ENCODE assay signal across 14 cellular contexts in genomic region chr1:196951711-196952394, GRCh38. TPM values are rescaled to one million over a fixed set of nuclear protein-coding genes. Genes with fewer than 3 reads are reported as not detected.
DNase-seq lines count a peak whose midpoint lies in the region; ATAC-seq and TF ChIP-seq lines count a peak whose summit lies in the region.
"Had no signal": no experiment of that assay in that cellular context is flagged by ENCODE, and none has a peak within 500 bp of the region (broad histone marks: within the 10 kb centered on the region; RNA-seq: fewer than 3 reads in every experiment).

No MANE protein-coding gene starts in this region.

- H3K27me3 ChIP-seq in esophagus squamous epithelium, result no peaks in the 10 kb centered on the region
- H3K27me3 ChIP-seq: BLaER1, colonic mucosa, heart left ventricle, SJSA1 had no signal

- 46 to 53% methylated on average over 2 of the region's 2 CpGs for WGBS in esophagus squamous epithelium, 2 donors

- no peak for TF ChIP-seq POLR2A in esophagus squamous epithelium (IDR thresholded peaks at IDR 0.05)

- H3K9me3 ChIP-seq in esophagus squamous epithelium, result no peaks in the 10 kb centered on the region
- H3K9me3 ChIP-seq: BLaER1, colonic mucosa, SJSA1 had no signal

- peak; percentile 77 for ATAC-seq in GM21367 (IDR thresholded peaks at IDR 0.05; ENCODE audit: unreplicated experiment)
- ATAC-seq in HG02970 (IDR thresholded peaks at IDR 0.05; ENCODE audit: low FRiP score, unreplicated experiment), result peak; percentile 73
- ATAC-seq: activated naive CD4-positive, alpha-beta T cell treated with anti-CD3 and anti-CD28 coated beads, Interleukin-2, amount 50 U/mL, for 72 hours; heart left ventricle had no signal

- H3K36me3 ChIP-seq in esophagus squamous epithelium, result no peaks in the 10 kb centered on the region
- H3K36me3 ChIP-seq: BLaER1, colonic mucosa, heart left ventricle, SJSA1 had no signal

- intact Hi-C loops in esophagus squamous epithelium (cut with DNase I), result no loop called here

- no peaks in the 10 kb centered on the region for H3K4me1 ChIP-seq in esophagus squamous epithelium
- H3K4me1 ChIP-seq: BLaER1, colonic mucosa, heart left ventricle, SJSA1 had no signal

- DNase-seq in GM12865 (ENCODE audit: low read depth) (peak; percentile 39), M059J (ENCODE audit: low read depth) (peak; percentile 4), D341Med (ENCODE audit: low spot score) (no peak), esophagus squamous epithelium (lab: John Stamatoyannopoulos, UW) (no peak), T-helper 9 cell (no peak)
- DNase-seq in effector CD8-positive, alpha-beta T cell (lab: John Stamatoyannopoulos, UW), result no peak
- DNase-seq: activated CD4-positive, alpha-beta T cell treated with anti-CD3 and anti-CD28 coated beads for 4 hours; colonic mucosa; heart left ventricle had no signal

- TF ChIP-seq CTCF in GM12865 (IDR thresholded peaks at IDR 0.05; ENCODE audit: insufficient read depth, low read depth, low read length, missing control alignments), result no peak
- TF ChIP-seq CTCF in esophagus squamous epithelium (IDR thresholded peaks at IDR 0.05), result no peak

- no peak overlapping the region for H3K27ac ChIP-seq in esophagus squamous epithelium
- H3K27ac ChIP-seq: BLaER1, colonic mucosa, heart left ventricle, SJSA1 had no signal

- H3K4me3 ChIP-seq in GM12865 (ENCODE audit: low read depth, low read length) (no peak overlapping the region), esophagus squamous epithelium (no peak overlapping the region)
- H3K4me3 ChIP-seq: BLaER1, colonic mucosa, heart left ventricle, SJSA1 had no signal

RNA-seq across cellular contexts. Expression of gene CFHR2, which starts 8.3 kb away (rescaled TPM):
- total RNA-seq in M059J (2014; rRNA removed; shearing (Covaris generic)), result not detected in 2 replicates
- total RNA-seq in esophagus squamous epithelium, result not detected
- total RNA-seq: activated naive CD4-positive, alpha-beta T cell treated with anti-CD3 and anti-CD28 coated beads, Interleukin-2, amount 50 U/mL, for 72 hours; heart left ventricle; SJSA1 had no signal

RNA-seq across cellular contexts. Expression of gene CFHR5, which starts 25.5 kb away (rescaled TPM):
- not detected in 2 replicates for total RNA-seq in M059J (2014; rRNA removed; shearing (Covaris generic))
- not detected for total RNA-seq in esophagus squamous epithelium
- total RNA-seq: activated naive CD4-positive, alpha-beta T cell treated with anti-CD3 and anti-CD28 coated beads, Interleukin-2, amount 50 U/mL, for 72 hours; colonic mucosa; heart left ventricle; SJSA1 had no signal

Comparison
In these comparisons a context has a peak if more than half of its experiments do, and no peak if none do; other contexts are left out.
1. DNase-seq: peak in GM12865 (single experiment) and M059J (single experiment); none in D341Med (single experiment), esophagus squamous epithelium (single experiment), effector CD8-positive, alpha-beta T cell (single experiment) and T-helper 9 cell (single experiment).